Comparison of ENCODE assay signal across 15 cellular contexts in the genomic region with DNA sequence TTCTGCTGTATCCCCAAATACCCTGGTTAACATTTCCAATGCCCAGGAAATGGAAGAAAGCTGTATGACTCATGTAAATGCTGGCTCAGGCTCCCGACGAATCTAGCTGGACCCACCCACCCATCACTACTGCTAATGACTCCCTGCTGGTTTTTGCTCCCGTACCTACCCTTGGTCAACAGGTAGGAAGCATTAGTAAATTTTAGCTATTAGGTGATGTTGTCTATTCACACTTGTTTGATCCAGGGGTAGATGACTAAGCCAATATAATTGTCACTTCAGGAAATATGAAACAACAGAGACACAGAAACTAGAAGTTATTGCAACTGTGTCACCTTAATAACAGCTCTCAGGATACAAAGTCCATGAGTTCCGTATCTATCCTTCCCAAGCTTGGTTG.
DNase-seq lines count a peak whose midpoint lies in the region; ATAC-seq and TF ChIP-seq lines count a peak whose summit lies in the region.
"Had no signal": no experiment of that assay in that cellular context is flagged by ENCODE, and none has a peak within 500 bp of the region (broad histone marks: within the 10 kb centered on the region; RNA-seq: fewer than 3 reads in every experiment).

No MANE protein-coding gene starts in this region.

- H3K4me3 ChIP-seq in choroid plexus epithelial cell (ENCODE audit: low read depth, low read length) (no peak overlapping the region), mucosa of descending colon (no peak overlapping the region), uterus (no peak overlapping the region), esophagus squamous epithelium (no peak overlapping the region)
- H3K4me3 ChIP-seq: BLaER1 treated with 17β-estradiol and CSF1 and Interleukin-3, amounts not matched to agents 10 nM and 100 nM; tibial artery had no signal

- H3K9me3 ChIP-seq in mucosa of descending colon (no peaks in the 10 kb centered on the region), uterus (no peaks in the 10 kb centered on the region), esophagus squamous epithelium (no peaks in the 10 kb centered on the region)
- H3K9me3 ChIP-seq: BLaER1 treated with 17β-estradiol and CSF1 and Interleukin-3, amounts not matched to agents 10 nM and 100 nM; tibial artery had no signal

- TF ChIP-seq POLR2A in uterus (IDR thresholded peaks at IDR 0.05), result no peak
- TF ChIP-seq POLR2A in esophagus squamous epithelium (IDR thresholded peaks at IDR 0.05), result no peak

- peak; percentile 61 for ATAC-seq in mucosa of descending colon
- ATAC-seq: activated CD4-positive, alpha-beta T cell treated with anti-CD3 and anti-CD28 coated beads for 36 hours; T-cell had no signal

- WGBS in esophagus squamous epithelium, 2 donors, result 40 to 43% methylated on average over 4 of the region's 4 CpGs

- H3K4me1 ChIP-seq in mucosa of descending colon (ENCODE audit: low read depth), result peaks cover 14% of the 10 kb centered on the region
- H3K4me1 ChIP-seq in uterus, result no peaks in the 10 kb centered on the region
- peaks cover 0 to 2% (median 0%) of the 10 kb centered on the region in 3 donors for H3K4me1 ChIP-seq in esophagus squamous epithelium

- H3K27ac ChIP-seq in substantia nigra (ENCODE audit: low read depth, low read length, poor library complexity, severe bottlenecking) (no peak overlapping the region), uterus (no peak overlapping the region), esophagus squamous epithelium (no peak overlapping the region)
- H3K27ac ChIP-seq: BLaER1 treated with 17β-estradiol and CSF1 and Interleukin-3, amounts not matched to agents 10 nM and 100 nM; tibial artery had no signal

- H3K27me3 ChIP-seq in uterus, result no peaks in the 10 kb centered on the region
- no peaks in the 10 kb centered on the region for H3K27me3 ChIP-seq in esophagus squamous epithelium
- H3K27me3 ChIP-seq: BLaER1 treated with 17β-estradiol and CSF1 and Interleukin-3, amounts not matched to agents 10 nM and 100 nM; tibial artery had no signal

- H3K36me3 ChIP-seq in mucosa of descending colon (ENCODE audit: low read depth) (no peaks in the 10 kb centered on the region), uterus (no peaks in the 10 kb centered on the region), esophagus squamous epithelium (no peaks in the 10 kb centered on the region)
- H3K36me3 ChIP-seq: BLaER1 treated with 17β-estradiol and CSF1 and Interleukin-3, amounts not matched to agents 10 nM and 100 nM; tibial artery had no signal

- intact Hi-C loops in mucosa of descending colon (cut with DNase I, micrococcal nuclease) (no loop called here), uterus (cut with DNase I; ENCODE audit: low total_unique reads) (no loop called here), esophagus squamous epithelium (cut with DNase I) (no loop called here)

- DNase-seq in Daoy (ENCODE audit: low read depth) (peak; percentile 70), NCI-H226 (peak; percentile 46), choroid plexus epithelial cell (ENCODE audit: low read depth) (peak; percentile 42), mucosa of descending colon (no peak), substantia nigra (lab: John Stamatoyannopoulos, UW) (no peak), uterus (no peak), esophagus squamous epithelium (lab: John Stamatoyannopoulos, UW) (no peak), SIG-M5 treated with dmso at 0.1 percent for 504 hours (lab: John Stamatoyannopoulos, UW; ENCODE audit: unreplicated experiment) (no peak)
- DNase-seq: activated CD4-positive, alpha-beta T cell treated with anti-CD3 and anti-CD28 coated beads for 36 hours; activated T-cell treated with anti-CD3 and anti-CD28 coated beads for 4 hours; foreskin melanocyte; stimulated activated CD4-positive, alpha-beta T cell treated with anti-CD3 and anti-CD28 coated beads, Interleukin-1b, Interleukin-23, amount 100 ng/mL, for 48 hours; T-cell; tibial artery had no signal

- no peak for TF ChIP-seq CTCF in choroid plexus epithelial cell (conservative IDR thresholded peaks at IDR 0.05; ENCODE audit: low read depth, low read length)
- TF ChIP-seq CTCF in mucosa of descending colon (IDR thresholded peaks at IDR 0.05), result no peak
- TF ChIP-seq CTCF in uterus (IDR thresholded peaks at IDR 0.05), result no peak
- no peak for TF ChIP-seq CTCF in esophagus squamous epithelium (IDR thresholded peaks at IDR 0.05)

Comparison
In these comparisons a context has a peak if more than half of its experiments do, and no peak if none do; other contexts are left out.
1. DNase-seq: peak in Daoy (single experiment), NCI-H226 (single experiment) and choroid plexus epithelial cell (single experiment); none in mucosa of descending colon (0 of 3), substantia nigra (0 of 49), uterus (0 of 2), esophagus squamous epithelium (single experiment) and SIG-M5 treated with dmso at 0.1 percent for 504 hours (single experiment).